Comparison of ENCODE assay signal across 9 cellular contexts in the genomic region with DNA sequence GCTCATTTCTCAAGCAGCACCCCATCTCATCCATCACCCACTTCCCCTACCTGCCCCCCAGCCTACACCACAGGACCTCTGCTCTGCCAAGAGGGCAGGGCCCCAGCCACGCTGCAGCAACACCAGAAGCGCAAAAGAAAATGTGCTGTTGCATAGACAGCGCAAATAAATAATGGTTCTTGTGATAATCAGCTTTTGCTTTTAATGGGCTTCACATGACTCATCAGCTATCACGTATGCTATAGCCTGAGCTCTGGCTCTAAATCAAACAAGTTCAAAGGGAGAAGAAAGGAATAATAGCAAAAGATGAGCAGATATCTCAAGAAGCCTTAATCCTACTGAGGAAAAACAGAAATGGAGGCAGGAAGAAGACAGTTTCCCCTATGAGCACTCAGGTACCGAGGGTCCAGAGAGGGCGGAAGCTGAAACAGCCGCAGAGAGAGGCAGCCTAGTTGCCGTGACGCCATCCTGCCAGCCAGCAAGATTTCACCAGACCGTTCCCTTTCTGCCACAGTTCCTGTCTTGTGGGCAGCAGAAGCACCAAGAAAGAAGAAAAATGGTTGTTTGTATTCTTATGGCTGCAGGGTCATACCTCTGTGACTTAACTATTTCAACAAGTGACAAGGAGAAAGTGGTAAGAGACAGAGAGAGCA. TPM values are rescaled to one million over a fixed set of nuclear protein-coding genes. Genes with fewer than 3 reads are reported as not detected.
A peak's percentile ranks its signal among the peaks of the same experiment; 100 is the strongest.
DNase-seq lines count a peak whose midpoint lies in the region; ATAC-seq and TF ChIP-seq lines count a peak whose summit lies in the region.
"Had no signal": no experiment of that assay in that cellular context is flagged by ENCODE, and none has a peak within 500 bp of the region (broad histone marks: within the 10 kb centered on the region; RNA-seq: fewer than 3 reads in every experiment).

No MANE protein-coding gene starts in this region.

- no peak for ATAC-seq in HCT116
- peak; percentile 92 to 93 for ATAC-seq in activated T-cell treated with anti-CD3 and anti-CD28 coated beads, Interleukin-2, amount 50 U/mL, for 72 hours (replicated peaks in 1 of 2)
- peak; percentile 92 for ATAC-seq in stimulated activated effector memory CD8-positive, alpha-beta T cell treated with anti-CD3 and anti-CD28 coated beads, Interleukin-12 subunit alpha, Interleukin-12 subunit beta, amount 100 ng/mL, for 72 hours
- ATAC-seq: gastrocnemius medialis had no signal

- H3K27ac ChIP-seq in HCT116 (ENCODE audit: low read depth, low read length) = no peak overlapping the region
- peak overlapping the region; percentile 81 for H3K27ac ChIP-seq in hepatocyte
- H3K27ac ChIP-seq: gastrocnemius medialis had no signal

- peak overlapping the region; percentile 70 to 72 for H3K4me3 Mint-ChIP-seq in activated T-cell treated with anti-CD3 and anti-CD28 coated beads, Interleukin-2, amount 50 U/mL, for 72 hours
- H3K4me3 Mint-ChIP-seq in stimulated activated effector memory CD8-positive, alpha-beta T cell treated with anti-CD3 and anti-CD28 coated beads, Interleukin-12 subunit alpha, Interleukin-12 subunit beta, amount 100 ng/mL, for 72 hours = peak overlapping the region; percentile 72

- no peak for TF ChIP-seq POLR2A in HCT116 (IDR thresholded peaks at IDR 0.05; ENCODE audit: borderline replicate concordance, extremely low read depth, insufficient read depth, insufficient read length)

- no peaks in the 10 kb centered on the region for H4K20me1 ChIP-seq in HCT116 (ENCODE audit: insufficient read depth)
- no peaks in the 10 kb centered on the region for H4K20me1 ChIP-seq in hepatocyte (ENCODE audit: insufficient read depth, poor library complexity, severe bottlenecking)

- peak overlapping the region; percentile 90 for H3K27ac Mint-ChIP-seq in activated T-cell treated with anti-CD3 and anti-CD28 coated beads, Interleukin-2, amount 50 U/mL, for 72 hours
- H3K27ac Mint-ChIP-seq in stimulated activated effector memory CD8-positive, alpha-beta T cell treated with anti-CD3 and anti-CD28 coated beads, Interleukin-12 subunit alpha, Interleukin-12 subunit beta, amount 100 ng/mL, for 72 hours = peak overlapping the region; percentile 90

- POLR2A ChIA-PET in HCT116 (lab: Charles Lee) = no interaction called here

- DNase-seq in ELF-1 (ENCODE audit: low read depth, low spot score) (peak; percentile 6), HCT116 (ENCODE audit: low read depth, low spot score) (no peak), NCI-H2227 treated with DMSO at 0.1 percent for 48 hours (lab: John Stamatoyannopoulos, UW) (peak; percentile 48), hepatocyte (ENCODE audit: low spot score) (peak; percentile 37), AG20443 (ENCODE audit: low spot score) (no peak), NCI-H1105 treated with DMSO at 0.1 percent for 48 hours (lab: John Stamatoyannopoulos, UW) (no peak)
- DNase-seq in activated T-cell treated with anti-CD3 and anti-CD28 coated beads, Interleukin-2, amount 50 U/mL, for 72 hours = peak; percentile 71 to 74
- peak; percentile 46 to 82 for DNase-seq in stimulated activated effector memory CD8-positive, alpha-beta T cell treated with anti-CD3 and anti-CD28 coated beads, Interleukin-12 subunit alpha, Interleukin-12 subunit beta, amount 100 ng/mL, for 72 hours (ENCODE audit: low spot score in 2 of 2)

- H3K27me3 ChIP-seq in HCT116 (ENCODE audit: insufficient read depth, low read length) = no peaks in the 10 kb centered on the region
- no peaks in the 10 kb centered on the region for H3K27me3 ChIP-seq in hepatocyte
- H3K27me3 ChIP-seq: gastrocnemius medialis had no signal

- no peaks in the 10 kb centered on the region for H3K9me3 Mint-ChIP-seq in activated T-cell treated with anti-CD3 and anti-CD28 coated beads, Interleukin-2, amount 50 U/mL, for 72 hours
- H3K9me3 Mint-ChIP-seq in stimulated activated effector memory CD8-positive, alpha-beta T cell treated with anti-CD3 and anti-CD28 coated beads, Interleukin-12 subunit alpha, Interleukin-12 subunit beta, amount 100 ng/mL, for 72 hours = no peaks in the 10 kb centered on the region

- H3K79me2 ChIP-seq in HCT116 (ENCODE audit: insufficient read depth, low read length) (no peaks in the 10 kb centered on the region), hepatocyte (peaks cover 28% of the 10 kb centered on the region)

- no peak overlapping the region for H3K9ac ChIP-seq in HCT116 (ENCODE audit: low read length)

- no peaks in the 10 kb centered on the region for H3K27me3 Mint-ChIP-seq in activated T-cell treated with anti-CD3 and anti-CD28 coated beads, Interleukin-2, amount 50 U/mL, for 72 hours (ENCODE audit: low read depth)

- H3K36me3 Mint-ChIP-seq in activated T-cell treated with anti-CD3 and anti-CD28 coated beads, Interleukin-2, amount 50 U/mL, for 72 hours (ENCODE audit: insufficient read depth in 2 of 2) = peaks cover 19 to 53% of the 10 kb centered on the region in 2 donors
- H3K36me3 Mint-ChIP-seq in stimulated activated effector memory CD8-positive, alpha-beta T cell treated with anti-CD3 and anti-CD28 coated beads, Interleukin-12 subunit alpha, Interleukin-12 subunit beta, amount 100 ng/mL, for 72 hours = peaks cover 99% of the 10 kb centered on the region

- H3K4me3 ChIP-seq in HCT116 (replicated peaks in 1 of 2; ENCODE audit: low read depth in 1 of 2, low read length in 2 of 2) (no peak overlapping the region), hepatocyte (no peak overlapping the region)
- H3K4me3 ChIP-seq: gastrocnemius medialis had no signal

- H3K36me3 ChIP-seq in HCT116 (ENCODE audit: control insufficient read depth in 1 of 2, insufficient read depth in 2 of 2, low read length in 2 of 2) (no peaks in the 10 kb centered on the region), hepatocyte (replicated peaks; ENCODE audit: insufficient read depth, low read depth) (no peaks in the 10 kb centered on the region)
- H3K36me3 ChIP-seq: gastrocnemius medialis had no signal

- intact Hi-C loops in HCT116 (cut with micrococcal nuclease) = no loop called here

- H3K9me3 ChIP-seq in HCT116 (ENCODE audit: control insufficient read depth in 1 of 2, insufficient read depth in 1 of 2, low read depth in 1 of 2, low read length in 2 of 2) = no peaks in the 10 kb centered on the region
- no peaks in the 10 kb centered on the region for H3K9me3 ChIP-seq in hepatocyte (ENCODE audit: low read depth)
- H3K9me3 ChIP-seq: gastrocnemius medialis had no signal

- RAD21 ChIA-PET in HCT116 (lab: Charles Lee; ENCODE audit: low non-redundant PET in 1 of 2, low total read pairs in 2 of 2, uncharacterized antibody in 2 of 2, unreplicated experiment in 2 of 2) = no interaction called here

- no peak overlapping the region for H2AFZ ChIP-seq in HCT116 (ENCODE audit: low read depth, low read length, poor library complexity, severe bottlenecking)
- peak overlapping the region; percentile 29 for H2AFZ ChIP-seq in hepatocyte

- H3K9me2 ChIP-seq in HCT116 (ENCODE audit: insufficient read depth) (no peaks in the 10 kb centered on the region), hepatocyte (replicated peaks; ENCODE audit: insufficient read depth) (no peaks in the 10 kb centered on the region)

- H3K4me2 ChIP-seq in HCT116 (ENCODE audit: low read length) (no peak overlapping the region), hepatocyte (peak overlapping the region; percentile 62)

- CTCF ChIA-PET in HCT116 (lab: Charles Lee) = no interaction called here

- no peak for TF ChIP-seq CTCF in HCT116 (IDR thresholded peaks at IDR 0.05 in 2 of 3, conservative IDR thresholded peaks at IDR 0.05 in 1 of 3; ENCODE audit: borderline replicate concordance in 1 of 3, insufficient read depth in 1 of 3, low read depth in 2 of 3, low read length in 2 of 3)
- no peak for TF ChIP-seq CTCF in hepatocyte (IDR thresholded peaks at IDR 0.05; ENCODE audit: poor library complexity)

- no TSS peak for BruUV-seq in HCT116 (replicated peaks; lab: Mats Ljungman, UMichigan)

- 56% methylated on average over 10 of the region's 10 CpGs for WGBS in hepatocyte (ENCODE audit: low lambda C conversion rate, missing lambda C conversion rate)

- no peak for TF ChIP-seq RAD21 in HCT116 (IDR thresholded peaks at IDR 0.05; ENCODE audit: low read depth)

- H3K4me1 Mint-ChIP-seq in activated T-cell treated with anti-CD3 and anti-CD28 coated beads, Interleukin-2, amount 50 U/mL, for 72 hours (ENCODE audit: low read depth) = peaks cover 72% of the 10 kb centered on the region
- H3K4me1 Mint-ChIP-seq in stimulated activated effector memory CD8-positive, alpha-beta T cell treated with anti-CD3 and anti-CD28 coated beads, Interleukin-12 subunit alpha, Interleukin-12 subunit beta, amount 100 ng/mL, for 72 hours = peaks cover 86% of the 10 kb centered on the region

- H3K4me1 ChIP-seq in HCT116 (ENCODE audit: control insufficient read depth in 1 of 2, insufficient read depth in 2 of 2, low read length in 2 of 2) = peaks cover 0 to 5% of the 10 kb centered on the region in 2 experiments; a peak in 2 of 4 replicates
- H3K4me1 ChIP-seq in hepatocyte (ENCODE audit: insufficient read depth) = peaks cover 7% of the 10 kb centered on the region
- H3K4me1 ChIP-seq: gastrocnemius medialis had no signal

TF ChIP-seq in HCT116, 20 proteins besides CTCF, POLR2A, EP300 and RAD21:
- TF ChIP-seq TCF7L2 (IDR thresholded peaks at IDR 0.05; ENCODE audit: borderline replicate concordance, extremely low read depth, insufficient read depth, insufficient read length) (peak; percentile 22), JUND (IDR thresholded peaks at IDR 0.05) (no peak)

RNA-seq across cellular contexts. Expression of gene RAB27A, which starts 22.1 kb away (rescaled TPM):
- 8.8 TPM for total RNA-seq in HCT116 (2021; ENCODE audit: unreplicated experiment)
- polyA plus RNA-seq in HCT116 (2012) = 5.1 and 5.4 TPM in 2 replicates
- 100 to 1,000 TPM; 203 to 205 TPM for total RNA-seq in activated T-cell treated with anti-CD3 and anti-CD28 coated beads, Interleukin-2, amount 50 U/mL, for 72 hours
- 13.1 and 16.6 TPM in 2 replicates for total RNA-seq in hepatocyte
- polyA plus RNA-seq in hepatocyte = 10.5 and 15.9 TPM in 2 replicates

RNA-seq across cellular contexts. Expression of gene PIGBOS1, which starts 51.4 kb away (rescaled TPM):
- 15.3 TPM for total RNA-seq in HCT116 (2021; ENCODE audit: unreplicated experiment)
- 12.3 and 13.4 TPM in 2 replicates for polyA plus RNA-seq in HCT116 (2012)
- total RNA-seq in activated T-cell treated with anti-CD3 and anti-CD28 coated beads, Interleukin-2, amount 50 U/mL, for 72 hours = 10 to 100 TPM; 13.0 to 14.5 TPM
- total RNA-seq in hepatocyte = 32.8 and 35.0 TPM in 2 replicates
- 21.7 and 24.8 TPM in 2 replicates for polyA plus RNA-seq in hepatocyte

RNA-seq across cellular contexts. Expression of gene PIGB, which starts 51.5 kb away (rescaled TPM):
- total RNA-seq in HCT116 (2021; ENCODE audit: unreplicated experiment) (15.1 TPM), hepatocyte (9.0 and 12.1 TPM in 2 replicates)
- polyA plus RNA-seq in HCT116 (2012) = 7.5 and 8.1 TPM in 2 replicates
- 10 to 100 TPM; 27.5 to 32.9 TPM for total RNA-seq in activated T-cell treated with anti-CD3 and anti-CD28 coated beads, Interleukin-2, amount 50 U/mL, for 72 hours
- polyA plus RNA-seq in hepatocyte = 13.5 and 16.9 TPM in 2 replicates

Comparison
In these comparisons a context has a peak if more than half of its experiments do, and no peak if none do; other contexts are left out.
1. DNase-seq: peak in ELF-1 (single experiment), NCI-H2227 treated with DMSO at 0.1 percent for 48 hours (single experiment), activated T-cell treated with anti-CD3 and anti-CD28 coated beads, Interleukin-2, amount 50 U/mL, for 72 hours (2 of 2), hepatocyte (single experiment) and stimulated activated effector memory CD8-positive, alpha-beta T cell treated with anti-CD3 and anti-CD28 coated beads, Interleukin-12 subunit alpha, Interleukin-12 subunit beta, amount 100 ng/mL, for 72 hours (2 of 2); none in HCT116 (single experiment), AG20443 (single experiment) and NCI-H1105 treated with DMSO at 0.1 percent for 48 hours (single experiment).
2. RNA of gene RAB27A, which starts 22.1 kb away (total RNA-seq): 203 to 205 TPM in activated T-cell treated with anti-CD3 and anti-CD28 coated beads, Interleukin-2, amount 50 U/mL, for 72 hours; 13.1 to 16.6 TPM in hepatocyte and 8.8 TPM in HCT116 (single experiment); every median in the first group is over 10 times any median in the second.